Comparison of ENCODE assay signal across 12 cellular contexts in the genomic region with DNA sequence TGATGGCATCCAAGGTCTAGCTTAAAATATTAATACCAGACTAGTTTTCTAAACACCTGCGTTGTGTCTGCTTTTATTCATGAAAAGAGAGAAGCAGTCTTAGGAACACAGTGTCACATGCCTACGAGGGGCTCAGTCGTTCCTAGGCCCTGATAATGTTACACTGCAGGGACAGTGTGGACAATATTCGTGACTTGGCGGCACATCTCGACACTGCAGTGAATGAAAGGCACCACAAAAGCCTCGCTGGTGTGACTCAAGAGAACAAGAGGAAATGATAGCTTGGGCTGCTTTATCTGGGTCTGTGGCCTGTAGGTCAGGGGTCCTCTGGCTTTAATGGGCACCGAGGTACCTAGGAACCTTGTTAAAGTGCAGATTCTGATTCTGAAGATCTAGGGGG.
DNase-seq lines count a peak whose midpoint lies in the region; ATAC-seq and TF ChIP-seq lines count a peak whose summit lies in the region.
"Had no signal": no experiment of that assay in that cellular context is flagged by ENCODE, and none has a peak within 500 bp of the region (broad histone marks: within the 10 kb centered on the region; RNA-seq: fewer than 3 reads in every experiment).

No MANE protein-coding gene starts in this region.

- 90 to 100% methylated on average over 1 to 2 of the region's 8 CpGs for WGBS in gastroesophageal sphincter (ENCODE audit: low coverage in 1 of 2), 2 donors
- WGBS in psoas muscle, 3 donors: 32 to 82% (median 65%) methylated on average over 8 of the region's 8 CpGs

- CTCF ChIA-PET in A673 (lab: Charles Lee): no interaction called here

- no peaks in the 10 kb centered on the region for H3K27me3 ChIP-seq in WERI-Rb-1 (ENCODE audit: insufficient read depth, low read depth, severe bottlenecking)
- no peaks in the 10 kb centered on the region for H3K27me3 ChIP-seq in gastroesophageal sphincter
- no peaks in the 10 kb centered on the region for H3K27me3 ChIP-seq in psoas muscle (ENCODE audit: insufficient read depth in 3 of 3, low read length in 2 of 3)
- no peaks in the 10 kb centered on the region for H3K27me3 ChIP-seq in vagina
- no peaks in the 10 kb centered on the region for H3K27me3 ChIP-seq in A673 (replicated peaks; ENCODE audit: insufficient read depth, low read depth, low read length, poor library complexity)

- DNase-seq in WERI-Rb-1 (no peak), psoas muscle (peak in 1 of 2 donors; percentile 56), vagina (ENCODE audit: extremely low spot score in 2 of 2) (peak in 1 of 2 donors; percentile 67), A673 (ENCODE audit: low spot score) (no peak), 8988T (no peak)
- DNase-seq: ACHN; Caco-2; CD4-positive, alpha-beta T cell; H9 had no signal

- no peak for ATAC-seq in gastroesophageal sphincter
- ATAC-seq in psoas muscle: peak in 3 of 4 donors; percentile 47 to 94 (median 62)
- ATAC-seq in HG03025 (IDR thresholded peaks at IDR 0.05; ENCODE audit: low FRiP score, unreplicated experiment): no peak

- H3K4me1 ChIP-seq in gastroesophageal sphincter (peaks cover 15 to 50% (median 24%) of the 10 kb centered on the region in 3 donors), psoas muscle (peaks cover 6% of the 10 kb centered on the region), vagina (peaks cover 24% of the 10 kb centered on the region), A673 (ENCODE audit: insufficient read depth, low read length, poor library complexity, severe bottlenecking) (no peaks in the 10 kb centered on the region)
- H3K4me1 ChIP-seq: Caco-2 had no signal

- H3K9me3 ChIP-seq in WERI-Rb-1 (ENCODE audit: severe bottlenecking) (no peaks in the 10 kb centered on the region), gastroesophageal sphincter (no peaks in the 10 kb centered on the region), psoas muscle (no peaks in the 10 kb centered on the region), vagina (no peaks in the 10 kb centered on the region), A673 (ENCODE audit: low read depth, low read length, poor library complexity, severe bottlenecking) (no peaks in the 10 kb centered on the region)
- H3K9me3 ChIP-seq: Caco-2 had no signal

- TF ChIP-seq POLR2A in gastroesophageal sphincter (IDR thresholded peaks at IDR 0.05) (no peak), vagina (IDR thresholded peaks at IDR 0.05) (no peak)

- BruUV-seq in A673 (replicated peaks; lab: Mats Ljungman, UMichigan): no TSS peak

- intact Hi-C loops in psoas muscle (cut with DNase I): no loop called here
- intact Hi-C loops in vagina (cut with DNase I): loop anchor here (10.0 kb wide), 1 partner anchor 73 kb away; no protein-coding TSS in a partner anchor
- intact Hi-C loops in A673 (cut with micrococcal nuclease; ENCODE audit: unreplicated experiment): no loop called here

- TF ChIP-seq EP300 in gastroesophageal sphincter (IDR thresholded peaks at IDR 0.05): no peak

- H3K36me3 ChIP-seq in WERI-Rb-1 (peaks cover 4% of the 10 kb centered on the region; the same call in 1 of the 2 replicates), gastroesophageal sphincter (peaks cover 0 to 73% of the 10 kb centered on the region in 2 donors), psoas muscle (ENCODE audit: insufficient read depth in 1 of 2, low read depth in 1 of 2) (peaks cover 0 to 45% of the 10 kb centered on the region in 2 donors), vagina (no peaks in the 10 kb centered on the region), A673 (ENCODE audit: insufficient read depth, low read length, poor library complexity, severe bottlenecking) (no peaks in the 10 kb centered on the region)

- H3K27ac ChIP-seq in WERI-Rb-1: peak overlapping the region; percentile 18
- H3K27ac ChIP-seq in gastroesophageal sphincter: peak overlapping the region; percentile 22 to 72 (median 54)
- no peak overlapping the region for H3K27ac ChIP-seq in psoas muscle
- H3K27ac ChIP-seq in vagina: peak overlapping the region; percentile 64
- H3K27ac ChIP-seq in A673 (ENCODE audit: low read depth, low read length, poor library complexity, severe bottlenecking): no peak overlapping the region
- H3K27ac ChIP-seq: C4-2B had no signal

- POLR2A ChIA-PET in A673 (lab: Charles Lee; ENCODE audit: low non-redundant PET): no interaction called here

- no peak for TF ChIP-seq CTCF in WERI-Rb-1 (IDR thresholded peaks at IDR 0.05; ENCODE audit: low read depth, low read length)
- TF ChIP-seq CTCF in gastroesophageal sphincter (IDR thresholded peaks at IDR 0.05): no peak
- no peak for TF ChIP-seq CTCF in psoas muscle (IDR thresholded peaks at IDR 0.05)
- no peak for TF ChIP-seq CTCF in vagina (IDR thresholded peaks at IDR 0.05)
- no peak for TF ChIP-seq CTCF in A673 (conservative IDR thresholded peaks at IDR 0.05; ENCODE audit: low read depth, low read length)

- H3K4me3 ChIP-seq in WERI-Rb-1 (ENCODE audit: low read depth, low read length) (no peak overlapping the region), gastroesophageal sphincter (no peak overlapping the region), psoas muscle (no peak overlapping the region), vagina (no peak overlapping the region), A673 (ENCODE audit: low read depth, low read length, poor library complexity, severe bottlenecking) (no peak overlapping the region)

Comparison
In these comparisons a context has a peak if more than half of its experiments do, and no peak if none do; other contexts are left out.
1. H3K27ac ChIP-seq: peak in WERI-Rb-1 (single experiment), gastroesophageal sphincter (4 of 4) and vagina (single experiment); none in psoas muscle (single experiment) and A673 (single experiment).
2. ATAC-seq: peak in psoas muscle (3 of 4); none in gastroesophageal sphincter (single experiment) and HG03025 (single experiment).